13 cellular contexts compared by ENCODE assay signal in the genomic region with DNA sequence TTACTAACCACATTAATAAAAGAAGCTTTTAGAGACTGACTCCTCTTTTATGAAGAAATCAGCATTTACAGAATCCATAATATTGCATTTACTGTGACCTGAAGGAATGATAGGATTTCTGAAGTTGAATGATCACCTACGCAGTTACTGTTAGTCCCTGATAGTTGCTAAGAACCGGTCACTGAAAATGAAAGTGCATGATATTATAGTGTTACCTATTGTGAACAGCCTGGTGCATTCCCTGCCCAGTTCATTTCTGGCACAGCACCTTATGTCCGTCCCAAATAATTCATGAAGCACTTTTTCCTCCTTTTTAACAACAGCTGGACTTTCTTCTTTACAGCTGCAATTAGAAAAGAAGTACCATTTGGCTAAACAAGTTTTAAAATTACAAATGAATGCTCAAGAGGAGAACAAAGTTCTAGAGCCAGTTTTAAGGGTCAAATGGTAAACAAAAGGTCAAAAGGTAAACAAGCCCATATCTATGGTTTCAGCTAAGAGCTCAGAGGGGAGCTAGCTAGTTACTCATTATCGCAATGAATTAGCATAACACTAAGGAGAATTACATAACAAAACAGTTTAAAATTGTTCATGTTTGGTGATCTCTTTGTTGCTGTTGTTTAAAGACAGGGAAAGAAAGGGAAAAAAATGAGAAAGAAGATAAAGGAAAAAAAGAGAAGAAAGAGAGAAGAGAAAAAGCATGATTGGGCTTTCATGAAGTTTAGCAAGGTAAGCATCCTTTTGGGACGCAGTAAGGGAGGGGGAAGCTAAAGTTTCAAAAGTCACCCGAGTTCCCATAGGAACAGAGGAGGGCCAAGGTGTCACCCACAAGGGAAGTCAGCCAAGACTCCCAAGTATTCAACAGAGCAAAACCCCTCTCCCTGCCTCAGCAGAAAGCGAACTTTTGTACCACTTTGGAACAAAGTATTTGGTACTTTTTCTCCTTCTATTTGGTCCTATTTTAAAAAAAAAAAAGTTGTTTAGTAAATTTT. TPM values are rescaled to one million over a fixed set of nuclear protein-coding genes. Genes with fewer than 3 reads are reported as not detected.
DNase-seq lines count a peak whose midpoint lies in the region; ATAC-seq and TF ChIP-seq lines count a peak whose summit lies in the region.
"Had no signal": no experiment of that assay in that cellular context is flagged by ENCODE, and none has a peak within 500 bp of the region (broad histone marks: within the 10 kb centered on the region; RNA-seq: fewer than 3 reads in every experiment).

No MANE protein-coding gene starts in this region.

- ATAC-seq in GM18858 (IDR thresholded peaks at IDR 0.05; ENCODE audit: unreplicated experiment) (peak; percentile 43), GM21786 (IDR thresholded peaks at IDR 0.05; ENCODE audit: unreplicated experiment) (peak; percentile 62), HG03442 (IDR thresholded peaks at IDR 0.05; ENCODE audit: unreplicated experiment) (peak; percentile 44)

- no peaks in the 10 kb centered on the region for H3K4me1 ChIP-seq in suprapubic skin
- H3K4me1 ChIP-seq in right atrium auricular region: no peaks in the 10 kb centered on the region
- H3K4me1 ChIP-seq: testis had no signal

- no peaks in the 10 kb centered on the region for H3K9me3 Mint-ChIP-seq in osteocyte (ENCODE audit: unreplicated experiment)
- H3K9me3 Mint-ChIP-seq: activated CD4-positive, alpha-beta memory T cell treated with anti-CD3 and anti-CD28 coated beads for 36 hours; immature natural killer cell had no signal

- no peak for TF ChIP-seq EP300 in suprapubic skin (IDR thresholded peaks at IDR 0.05)

- no peak overlapping the region for H3K27ac Mint-ChIP-seq in osteocyte (ENCODE audit: unreplicated experiment)
- H3K27ac Mint-ChIP-seq: activated CD4-positive, alpha-beta memory T cell treated with anti-CD3 and anti-CD28 coated beads for 36 hours; immature natural killer cell had no signal

- no peak overlapping the region for H3K27ac ChIP-seq in suprapubic skin
- H3K27ac ChIP-seq in right atrium auricular region: no peak overlapping the region
- H3K27ac ChIP-seq: testis had no signal

- DNase-seq in iPS-NIHi7 (ENCODE audit: extremely low spot score) (peak; percentile 56), suprapubic skin (ENCODE audit: low spot score in 2 of 2) (no peak), right atrium auricular region (ENCODE audit: low spot score) (no peak), osteocyte (ENCODE audit: extremely low spot score, unreplicated experiment) (no peak)
- DNase-seq in stimulated activated CD4-positive, alpha-beta T cell treated with anti-CD3 and anti-CD28 coated beads, Interleukin-4, amount 100 ng/mL, for 1 hour: no peak
- DNase-seq: activated CD4-positive, alpha-beta memory T cell treated with anti-CD3 and anti-CD28 coated beads for 36 hours; immature natural killer cell; SK-N-SH; stimulated activated CD4-positive, alpha-beta T cell treated with anti-CD3 and anti-CD28 coated beads, Interleukin-1b, Interleukin-23, amount 100 ng/mL, for 48 hours; testis had no signal

- 45% methylated on average over 7 of the region's 7 CpGs for WGBS in suprapubic skin

- no peaks in the 10 kb centered on the region for H3K9me3 ChIP-seq in suprapubic skin
- H3K9me3 ChIP-seq in right atrium auricular region: no peaks in the 10 kb centered on the region
- H3K9me3 ChIP-seq: SK-N-SH, testis had no signal

- no peak overlapping the region for H3K4me3 Mint-ChIP-seq in osteocyte (ENCODE audit: unreplicated experiment)
- H3K4me3 Mint-ChIP-seq: activated CD4-positive, alpha-beta memory T cell treated with anti-CD3 and anti-CD28 coated beads for 36 hours; immature natural killer cell had no signal

- no peak for TF ChIP-seq POLR2A in suprapubic skin (IDR thresholded peaks at IDR 0.05)

- H3K36me3 ChIP-seq in suprapubic skin (no peaks in the 10 kb centered on the region), right atrium auricular region (no peaks in the 10 kb centered on the region)

- H3K4me3 ChIP-seq in suprapubic skin: no peak overlapping the region
- H3K4me3 ChIP-seq in right atrium auricular region: no peak overlapping the region
- H3K4me3 ChIP-seq: testis had no signal

- H3K27me3 Mint-ChIP-seq in osteocyte (ENCODE audit: unreplicated experiment): peaks cover 34% of the 10 kb centered on the region

- H3K36me3 Mint-ChIP-seq in osteocyte (ENCODE audit: unreplicated experiment): no peaks in the 10 kb centered on the region
- H3K36me3 Mint-ChIP-seq: activated CD4-positive, alpha-beta memory T cell treated with anti-CD3 and anti-CD28 coated beads for 36 hours; immature natural killer cell had no signal

- H3K4me1 Mint-ChIP-seq in osteocyte (ENCODE audit: unreplicated experiment): no peaks in the 10 kb centered on the region

- H3K27me3 ChIP-seq in suprapubic skin (peaks cover 7% of the 10 kb centered on the region), right atrium auricular region (no peaks in the 10 kb centered on the region)
- H3K27me3 ChIP-seq: testis had no signal

- TF ChIP-seq CTCF in suprapubic skin (IDR thresholded peaks at IDR 0.05) (no peak), right atrium auricular region (IDR thresholded peaks at IDR 0.05) (no peak), osteocyte (IDR thresholded peaks at IDR 0.05) (no peak)

RNA-seq across cellular contexts. Expression of a gene that starts 50.2 kb away (rescaled TPM):
- total RNA-seq in suprapubic skin: 1 to 10 TPM in 3 of 4 donors, under 1 TPM in 1; 0.47 to 1.2 (median 1.2) TPM
- total RNA-seq in right atrium auricular region: under 1 TPM; 0.12 to 0.26 TPM
- total RNA-seq in osteocyte: not detected in 2 replicates
- total RNA-seq: activated CD4-positive, alpha-beta memory T cell treated with anti-CD3 and anti-CD28 coated beads for 36 hours had no signal
